In the genomic region with DNA sequence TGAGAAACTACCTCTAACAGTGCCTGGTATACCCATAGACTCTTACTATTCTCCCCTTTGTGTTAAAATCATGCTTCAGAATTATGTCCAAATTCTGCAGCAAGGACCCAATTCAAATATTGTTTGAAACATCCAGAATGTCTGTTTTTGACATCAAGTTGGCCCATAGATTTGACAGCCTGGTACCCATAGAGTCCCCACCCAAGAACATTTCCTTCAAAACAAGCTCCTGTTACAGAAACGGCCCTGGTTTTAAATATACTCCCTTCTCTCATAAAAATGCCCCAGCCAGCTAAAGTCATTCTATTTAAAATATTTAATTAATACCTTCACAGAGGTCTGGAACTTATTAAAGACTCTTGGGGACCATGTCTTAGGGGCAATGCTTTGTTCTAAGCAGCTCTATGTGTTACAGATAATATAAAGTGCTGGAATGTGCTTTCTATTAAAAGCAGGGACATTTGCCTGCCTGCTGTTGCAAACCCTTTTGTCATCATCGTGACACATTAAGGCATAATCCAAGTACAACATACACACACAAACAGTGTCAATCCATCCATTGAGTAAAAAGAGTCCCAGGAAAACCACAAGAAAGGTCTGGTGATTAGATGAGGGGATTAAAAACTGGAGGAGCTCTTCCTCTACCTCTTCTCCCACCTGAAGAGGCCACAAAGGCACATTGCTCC, we compare ENCODE assay signal across 1 cellular context.
TF ChIP-seq lines count a peak whose summit lies in the region.

No MANE protein-coding gene starts in this region.

TF ChIP-seq in GM23338, 12 proteins besides CTCF, POLR2A, EP300 and RAD21 (continued from another document):
- TF ChIP-seq, protein P1, sequence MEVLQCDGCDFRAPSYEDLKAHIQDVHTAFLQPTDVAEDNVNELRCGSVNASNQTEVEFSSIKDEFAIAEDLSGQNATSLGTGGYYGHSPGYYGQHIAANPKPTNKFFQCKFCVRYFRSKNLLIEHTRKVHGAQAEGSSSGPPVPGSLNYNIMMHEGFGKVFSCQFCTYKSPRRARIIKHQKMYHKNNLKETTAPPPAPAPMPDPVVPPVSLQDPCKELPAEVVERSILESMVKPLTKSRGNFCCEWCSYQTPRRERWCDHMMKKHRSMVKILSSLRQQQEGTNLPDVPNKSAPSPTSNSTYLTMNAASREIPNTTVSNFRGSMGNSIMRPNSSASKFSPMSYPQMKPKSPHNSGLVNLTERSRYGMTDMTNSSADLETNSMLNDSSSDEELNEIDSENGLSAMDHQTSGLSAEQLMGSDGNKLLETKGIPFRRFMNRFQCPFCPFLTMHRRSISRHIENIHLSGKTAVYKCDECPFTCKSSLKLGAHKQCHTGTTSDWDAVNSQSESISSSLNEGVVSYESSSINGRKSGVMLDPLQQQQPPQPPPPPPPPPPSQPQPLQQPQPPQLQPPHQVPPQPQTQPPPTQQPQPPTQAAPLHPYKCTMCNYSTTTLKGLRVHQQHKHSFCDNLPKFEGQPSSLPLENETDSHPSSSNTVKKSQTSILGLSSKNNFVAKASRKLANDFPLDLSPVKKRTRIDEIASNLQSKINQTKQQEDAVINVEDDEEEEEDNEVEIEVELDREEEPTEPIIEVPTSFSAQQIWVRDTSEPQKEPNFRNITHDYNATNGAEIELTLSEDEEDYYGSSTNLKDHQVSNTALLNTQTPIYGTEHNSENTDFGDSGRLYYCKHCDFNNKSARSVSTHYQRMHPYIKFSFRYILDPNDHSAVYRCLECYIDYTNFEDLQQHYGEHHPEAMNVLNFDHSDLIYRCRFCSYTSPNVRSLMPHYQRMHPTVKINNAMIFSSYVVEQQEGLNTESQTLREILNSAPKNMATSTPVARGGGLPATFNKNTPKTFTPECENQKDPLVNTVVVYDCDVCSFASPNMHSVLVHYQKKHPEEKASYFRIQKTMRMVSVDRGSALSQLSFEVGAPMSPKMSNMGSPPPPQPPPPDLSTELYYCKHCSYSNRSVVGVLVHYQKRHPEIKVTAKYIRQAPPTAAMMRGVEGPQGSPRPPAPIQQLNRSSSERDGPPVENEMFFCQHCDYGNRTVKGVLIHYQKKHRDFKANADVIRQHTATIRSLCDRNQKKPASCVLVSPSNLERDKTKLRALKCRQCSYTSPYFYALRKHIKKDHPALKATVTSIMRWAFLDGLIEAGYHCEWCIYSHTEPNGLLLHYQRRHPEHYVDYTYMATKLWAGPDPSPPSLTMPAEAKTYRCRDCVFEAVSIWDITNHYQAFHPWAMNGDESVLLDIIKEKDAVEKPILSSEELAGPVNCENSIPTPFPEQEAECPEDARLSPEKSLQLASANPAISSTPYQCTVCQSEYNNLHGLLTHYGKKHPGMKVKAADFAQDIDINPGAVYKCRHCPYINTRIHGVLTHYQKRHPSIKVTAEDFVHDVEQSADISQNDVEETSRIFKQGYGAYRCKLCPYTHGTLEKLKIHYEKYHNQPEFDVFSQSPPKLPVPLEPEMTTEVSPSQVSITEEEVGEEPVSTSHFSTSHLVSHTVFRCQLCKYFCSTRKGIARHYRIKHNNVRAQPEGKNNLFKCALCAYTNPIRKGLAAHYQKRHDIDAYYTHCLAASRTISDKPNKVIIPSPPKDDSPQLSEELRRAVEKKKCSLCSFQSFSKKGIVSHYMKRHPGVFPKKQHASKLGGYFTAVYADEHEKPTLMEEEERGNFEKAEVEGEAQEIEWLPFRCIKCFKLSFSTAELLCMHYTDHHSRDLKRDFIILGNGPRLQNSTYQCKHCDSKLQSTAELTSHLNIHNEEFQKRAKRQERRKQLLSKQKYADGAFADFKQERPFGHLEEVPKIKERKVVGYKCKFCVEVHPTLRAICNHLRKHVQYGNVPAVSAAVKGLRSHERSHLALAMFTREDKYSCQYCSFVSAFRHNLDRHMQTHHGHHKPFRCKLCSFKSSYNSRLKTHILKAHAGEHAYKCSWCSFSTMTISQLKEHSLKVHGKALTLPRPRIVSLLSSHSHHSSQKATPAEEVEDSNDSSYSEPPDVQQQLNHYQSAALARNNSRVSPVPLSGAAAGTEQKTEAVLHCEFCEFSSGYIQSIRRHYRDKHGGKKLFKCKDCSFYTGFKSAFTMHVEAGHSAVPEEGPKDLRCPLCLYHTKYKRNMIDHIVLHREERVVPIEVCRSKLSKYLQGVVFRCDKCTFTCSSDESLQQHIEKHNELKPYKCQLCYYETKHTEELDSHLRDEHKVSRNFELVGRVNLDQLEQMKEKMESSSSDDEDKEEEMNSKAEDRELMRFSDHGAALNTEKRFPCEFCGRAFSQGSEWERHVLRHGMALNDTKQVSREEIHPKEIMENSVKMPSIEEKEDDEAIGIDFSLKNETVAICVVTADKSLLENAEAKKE (CRISPR knock-in tag; IDR thresholded peaks at IDR 0.05), result no peak
TF ChIP-seq in GM23338: peak in this region for 0.
